ENCODE assay signal across 1 cellular context in genomic region chr20:38369387-38369786, GRCh38.
A peak's percentile ranks its signal among the peaks of the same experiment; 100 is the strongest.
TF ChIP-seq lines count a peak whose summit lies in the region.

No MANE protein-coding gene starts in this region.

TF ChIP-seq in K562, 482 proteins besides CTCF, POLR2A, EP300 and RAD21 (continued from another document and continues in another):
- TF ChIP-seq ZBTB40 (IDR thresholded peaks at IDR 0.05) (peak; percentile 80), ZBTB40 (CRISPR knock-in tag; IDR thresholded peaks at IDR 0.05) (no peak), CREB5 (CRISPR knock-in tag; IDR thresholded peaks at IDR 0.05) (no peak), JUNB (CRISPR knock-in tag; conservative IDR thresholded peaks at IDR 0.05) (no peak), FOXJ2 (tag; IDR thresholded peaks at IDR 0.05) (no peak), RBM17 (IDR thresholded peaks at IDR 0.05; ENCODE audit: borderline replicate concordance, low read depth, low read length) (no peak), DPF2 (IDR thresholded peaks at IDR 0.05) (no peak), UBTF (IDR thresholded peaks at IDR 0.05; ENCODE audit: borderline replicate concordance in 1 of 2, low read depth in 2 of 2, low read length in 2 of 2) (no peak), NR2C1 (IDR thresholded peaks at IDR 0.05) (peak; percentile 67), NR2C1 (tag; IDR thresholded peaks at IDR 0.05) (peak; percentile 89), SAP30 (IDR thresholded peaks at IDR 0.05; ENCODE audit: borderline replicate concordance, insufficient read depth, low read depth, low read length, poor library complexity, severe bottlenecking) (no peak), IRF9 (tag; IDR thresholded peaks at IDR 0.05) (no peak), SOX6 (IDR thresholded peaks at IDR 0.05) (no peak), PREB (CRISPR knock-in tag; IDR thresholded peaks at IDR 0.05) (no peak), NFYB (IDR thresholded peaks at IDR 0.05; ENCODE audit: extremely low read depth, insufficient read length) (peak; percentile 30), SIX5 (IDR thresholded peaks at IDR 0.05; ENCODE audit: borderline replicate concordance in 1 of 2, insufficient read depth in 1 of 2, low read depth in 1 of 2, low read length in 2 of 2) (peak; percentile 35 to 63; a peak in 3 of 4 replicates), EWSR1 (IDR thresholded peaks at IDR 0.05; ENCODE audit: borderline replicate concordance, low read depth, partially characterized antibody) (no peak), TBL1XR1 (IDR thresholded peaks at IDR 0.05; ENCODE audit: low read length in 2 of 2) (no peak), SFPQ (IDR thresholded peaks at IDR 0.05; ENCODE audit: low read depth, low read length) (no peak), RBM34 (IDR thresholded peaks at IDR 0.05; ENCODE audit: borderline replicate concordance, insufficient read depth, low read length) (no peak), HNRNPL (IDR thresholded peaks at IDR 0.05; ENCODE audit: low read depth, low read length) (no peak), KLF6 (CRISPR knock-in tag; IDR thresholded peaks at IDR 0.05; ENCODE audit: borderline replicate concordance) (no peak), ESRRB (CRISPR knock-in tag; IDR thresholded peaks at IDR 0.05; ENCODE audit: borderline replicate concordance) (no peak), POLR2B (IDR thresholded peaks at IDR 0.05; ENCODE audit: low read depth, partially characterized antibody) (no peak), SPI1 (IDR thresholded peaks at IDR 0.05; ENCODE audit: borderline replicate concordance, low read depth, low read length) (0 out of 2 replicates have a peak, but pooled peaks have one; percentile 8), NCOA6 (IDR thresholded peaks at IDR 0.05) (no peak), JUND (IDR thresholded peaks at IDR 0.05; ENCODE audit: borderline replicate concordance, low read depth, low read length) (peak; percentile 31; the same call in 1 of the 2 replicates), JUND (tag; IDR thresholded peaks at IDR 0.05; ENCODE audit: borderline replicate concordance, low read depth, low read length) (no peak), PHB (CRISPR knock-in tag; IDR thresholded peaks at IDR 0.05) (no peak)
- TF ChIP-seq, protein P1, sequence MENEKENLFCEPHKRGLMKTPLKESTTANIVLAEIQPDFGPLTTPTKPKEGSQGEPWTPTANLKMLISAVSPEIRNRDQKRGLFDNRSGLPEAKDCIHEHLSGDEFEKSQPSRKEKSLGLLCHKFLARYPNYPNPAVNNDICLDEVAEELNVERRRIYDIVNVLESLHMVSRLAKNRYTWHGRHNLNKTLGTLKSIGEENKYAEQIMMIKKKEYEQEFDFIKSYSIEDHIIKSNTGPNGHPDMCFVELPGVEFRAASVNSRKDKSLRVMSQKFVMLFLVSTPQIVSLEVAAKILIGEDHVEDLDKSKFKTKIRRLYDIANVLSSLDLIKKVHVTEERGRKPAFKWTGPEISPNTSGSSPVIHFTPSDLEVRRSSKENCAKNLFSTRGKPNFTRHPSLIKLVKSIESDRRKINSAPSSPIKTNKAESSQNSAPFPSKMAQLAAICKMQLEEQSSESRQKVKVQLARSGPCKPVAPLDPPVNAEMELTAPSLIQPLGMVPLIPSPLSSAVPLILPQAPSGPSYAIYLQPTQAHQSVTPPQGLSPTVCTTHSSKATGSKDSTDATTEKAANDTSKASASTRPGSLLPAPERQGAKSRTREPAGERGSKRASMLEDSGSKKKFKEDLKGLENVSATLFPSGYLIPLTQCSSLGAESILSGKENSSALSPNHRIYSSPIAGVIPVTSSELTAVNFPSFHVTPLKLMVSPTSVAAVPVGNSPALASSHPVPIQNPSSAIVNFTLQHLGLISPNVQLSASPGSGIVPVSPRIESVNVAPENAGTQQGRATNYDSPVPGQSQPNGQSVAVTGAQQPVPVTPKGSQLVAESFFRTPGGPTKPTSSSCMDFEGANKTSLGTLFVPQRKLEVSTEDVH (IDR thresholded peaks at IDR 0.05; ENCODE audit: low read depth, partially characterized antibody): no peak
- TF ChIP-seq, protein P2, sequence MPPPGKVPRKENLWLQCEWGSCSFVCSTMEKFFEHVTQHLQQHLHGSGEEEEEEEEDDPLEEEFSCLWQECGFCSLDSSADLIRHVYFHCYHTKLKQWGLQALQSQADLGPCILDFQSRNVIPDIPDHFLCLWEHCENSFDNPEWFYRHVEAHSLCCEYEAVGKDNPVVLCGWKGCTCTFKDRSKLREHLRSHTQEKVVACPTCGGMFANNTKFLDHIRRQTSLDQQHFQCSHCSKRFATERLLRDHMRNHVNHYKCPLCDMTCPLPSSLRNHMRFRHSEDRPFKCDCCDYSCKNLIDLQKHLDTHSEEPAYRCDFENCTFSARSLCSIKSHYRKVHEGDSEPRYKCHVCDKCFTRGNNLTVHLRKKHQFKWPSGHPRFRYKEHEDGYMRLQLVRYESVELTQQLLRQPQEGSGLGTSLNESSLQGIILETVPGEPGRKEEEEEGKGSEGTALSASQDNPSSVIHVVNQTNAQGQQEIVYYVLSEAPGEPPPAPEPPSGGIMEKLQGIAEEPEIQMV (tag; conservative IDR thresholded peaks at IDR 0.05; ENCODE audit: low read depth): no peak
- TF ChIP-seq, protein P3, sequence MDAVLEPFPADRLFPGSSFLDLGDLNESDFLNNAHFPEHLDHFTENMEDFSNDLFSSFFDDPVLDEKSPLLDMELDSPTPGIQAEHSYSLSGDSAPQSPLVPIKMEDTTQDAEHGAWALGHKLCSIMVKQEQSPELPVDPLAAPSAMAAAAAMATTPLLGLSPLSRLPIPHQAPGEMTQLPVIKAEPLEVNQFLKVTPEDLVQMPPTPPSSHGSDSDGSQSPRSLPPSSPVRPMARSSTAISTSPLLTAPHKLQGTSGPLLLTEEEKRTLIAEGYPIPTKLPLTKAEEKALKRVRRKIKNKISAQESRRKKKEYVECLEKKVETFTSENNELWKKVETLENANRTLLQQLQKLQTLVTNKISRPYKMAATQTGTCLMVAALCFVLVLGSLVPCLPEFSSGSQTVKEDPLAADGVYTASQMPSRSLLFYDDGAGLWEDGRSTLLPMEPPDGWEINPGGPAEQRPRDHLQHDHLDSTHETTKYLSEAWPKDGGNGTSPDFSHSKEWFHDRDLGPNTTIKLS (IDR thresholded peaks at IDR 0.05; ENCODE audit: borderline replicate concordance, low read depth): no peak
